ENCODE assay signal across 9 cellular contexts in genomic region chr13:60398438-60398891, GRCh38. TPM values are rescaled to one million over a fixed set of nuclear protein-coding genes. Genes with fewer than 3 reads are reported as not detected.
DNase-seq lines count a peak whose midpoint lies in the region; TF ChIP-seq lines count a peak whose summit lies in the region.
"Had no signal": no experiment of that assay in that cellular context is flagged by ENCODE, and none has a peak within 500 bp of the region (broad histone marks: within the 10 kb centered on the region; RNA-seq: fewer than 3 reads in every experiment).

No MANE protein-coding gene starts in this region.

- peaks cover 40% of the 10 kb centered on the region for H3K4me1 Mint-ChIP-seq in progenitor cell of endocrine pancreas (ENCODE audit: low read depth)

- TF ChIP-seq EP300 in esophagus muscularis mucosa (IDR thresholded peaks at IDR 0.05) = no peak

- H3K27ac ChIP-seq in Peyer's patch (peak overlapping the region; percentile 97 to 99 (median 98)), esophagus muscularis mucosa (replicated peaks in 1 of 4) (peak overlapping the region; percentile 97 to 99 (median 99))

- no peaks in the 10 kb centered on the region for H3K9me3 Mint-ChIP-seq in progenitor cell of endocrine pancreas (ENCODE audit: low read depth)

- intact Hi-C loops in esophagus muscularis mucosa (cut with DNase I) = no loop called here

- H3K9me3 ChIP-seq in Peyer's patch = no peaks in the 10 kb centered on the region
- no peaks in the 10 kb centered on the region for H3K9me3 ChIP-seq in esophagus muscularis mucosa

- H3K27ac Mint-ChIP-seq in progenitor cell of endocrine pancreas = peak overlapping the region; percentile 99

- H3K27me3 Mint-ChIP-seq in progenitor cell of endocrine pancreas = no peaks in the 10 kb centered on the region

- 49% methylated on average over 6 of the region's 6 CpGs for WGBS in esophagus muscularis mucosa

- DNase-seq in ELR (ENCODE audit: low read depth) (peak; percentile 3), Peyer's patch (no peak), esophagus muscularis mucosa (ENCODE audit: extremely low spot score) (no peak), progenitor cell of endocrine pancreas (ENCODE audit: low spot score, unreplicated experiment) (no peak), NCI-H2171 (lab: John Stamatoyannopoulos, UW) (no peak), amniotic stem cell (lab: John Stamatoyannopoulos, UW) (no peak), activated gamma-delta T cell treated with Interleukin-2 at 50 U/mL for 16 hours (no peak), SIG-M5 treated with dmso at 0.1 percent for 504 hours (lab: John Stamatoyannopoulos, UW; ENCODE audit: unreplicated experiment) (no peak)
- DNase-seq: effector CD8-positive, alpha-beta T cell had no signal

- H3K36me3 Mint-ChIP-seq in progenitor cell of endocrine pancreas (ENCODE audit: insufficient read depth) = no peaks in the 10 kb centered on the region

- H3K4me3 ChIP-seq in Peyer's patch (peak overlapping the region; percentile 70 to 85 (median 78)), esophagus muscularis mucosa (peak overlapping the region; percentile 84 to 89 (median 86))

- H3K36me3 ChIP-seq in Peyer's patch (no peaks in the 10 kb centered on the region), esophagus muscularis mucosa (no peaks in the 10 kb centered on the region)

- TF ChIP-seq POLR2A in Peyer's patch (IDR thresholded peaks at IDR 0.05) = no peak
- TF ChIP-seq POLR2A in esophagus muscularis mucosa (IDR thresholded peaks at IDR 0.05; ENCODE audit: low read depth) = no peak

- no peak for TF ChIP-seq CTCF in Peyer's patch (IDR thresholded peaks at IDR 0.05)
- no peak for TF ChIP-seq CTCF in esophagus muscularis mucosa (IDR thresholded peaks at IDR 0.05)
- no peak for TF ChIP-seq CTCF in progenitor cell of endocrine pancreas (IDR thresholded peaks at IDR 0.05; ENCODE audit: unreplicated experiment)

- no peaks in the 10 kb centered on the region for H3K27me3 ChIP-seq in Peyer's patch
- no peaks in the 10 kb centered on the region for H3K27me3 ChIP-seq in esophagus muscularis mucosa

- H3K4me3 Mint-ChIP-seq in progenitor cell of endocrine pancreas (ENCODE audit: low read depth) = peak overlapping the region; percentile 88

- H3K4me1 ChIP-seq in Peyer's patch (peaks cover 0 to 18% (median 2%) of the 10 kb centered on the region in 4 donors), esophagus muscularis mucosa (peaks cover 11 to 38% (median 30%) of the 10 kb centered on the region in 4 donors)

RNA-seq across cellular contexts. Expression of gene TDRD3, which starts 1.4 kb away (rescaled TPM):
- 10 to 100 TPM; 18.4 to 29.9 (median 20.9) TPM for total RNA-seq in Peyer's patch
- total RNA-seq in esophagus muscularis mucosa = 10 to 100 TPM; 16.1 to 35.3 (median 23.0) TPM
- 28.5 and 30.4 TPM in 2 replicates for total RNA-seq in progenitor cell of endocrine pancreas
